ENCODE assay signal across 8 cellular contexts in genomic region chr19:13764101-13764807, GRCh38. TPM values are rescaled to one million over a fixed set of nuclear protein-coding genes. Genes with fewer than 3 reads are reported as not detected.
A peak's percentile ranks its signal among the peaks of the same experiment; 100 is the strongest.
DNase-seq lines count a peak whose midpoint lies in the region; ATAC-seq, FAIRE-seq and TF ChIP-seq lines count a peak whose summit lies in the region.

Gene MRI1, plus strand, starts transcription at chr19:13764522. Its CDS starts 67 bp downstream, at chr19:13764589.

- FAIRE-seq in kidney (lab: Jason Lieb, UNC), result no peak

- H3K36me3 Mint-ChIP-seq in CD4-positive, alpha-beta T cell (ENCODE audit: low read depth), result peaks cover 45% of the 10 kb centered on the region
- H3K36me3 Mint-ChIP-seq in chondrocyte (ENCODE audit: low read depth), result peaks cover 10% of the 10 kb centered on the region

- H3K4me3 ChIP-seq in H7 (ENCODE audit: insufficient read depth, low read depth, low read length), result peak within 1 kb of the TSS; percentile 73
- peak within 1 kb of the TSS; percentile 73 to 79 for H3K4me3 ChIP-seq in kidney (ENCODE audit: low read length in 2 of 2)

- no peaks in the 10 kb centered on the region for H3K9me3 Mint-ChIP-seq in CD4-positive, alpha-beta T cell
- no peaks in the 10 kb centered on the region for H3K9me3 Mint-ChIP-seq in chondrocyte (ENCODE audit: low read depth)

- POLR2A ChIA-PET in CD4-positive, alpha-beta T cell (lab: Charles Lee), result interaction anchor here (0.5 to 3.6 kb wide), 9 partner anchors 10 to 97 kb away, joined by 3 to 22 read pairs (median 5); partner anchors contain the start of genes C19orf53 and ZSWIM4

- no peak for TF ChIP-seq CTCF in CD4-positive, alpha-beta T cell (IDR thresholded peaks at IDR 0.05)
- TF ChIP-seq CTCF in chondrocyte (IDR thresholded peaks at IDR 0.05) (no peak), kidney (IDR thresholded peaks at IDR 0.05; ENCODE audit: borderline replicate concordance, extremely low read depth, insufficient read depth) (no peak)

- H3K27ac Mint-ChIP-seq in CD4-positive, alpha-beta T cell, result peak within 1 kb of the TSS; percentile 80
- H3K27ac Mint-ChIP-seq in chondrocyte (ENCODE audit: unreplicated experiment), result peak within 1 kb of the TSS; percentile 63

- peak; percentile 26 to 72 (median 44) for DNase-seq in CD4-positive, alpha-beta T cell
- DNase-seq in H7 (peak; percentile 93), NCI-H2196 (lab: John Stamatoyannopoulos, UW; ENCODE audit: unreplicated experiment) (peak; percentile 26), chondrocyte (ENCODE audit: low spot score) (no peak), kidney (peak; percentile 93)
- DNase-seq in activated CD4-positive, CD25-positive, alpha-beta regulatory T cell treated with anti-CD3 and anti-CD28 coated beads, Interleukin-2, amount 50 U/mL, for 72 hours, result peak; percentile 72
- peak in 2 of 3 donors; percentile 58 for DNase-seq in stimulated activated CD4-positive, alpha-beta T cell treated with anti-CD3 and anti-CD28 coated beads, Interleukin-12 subunit alpha, Interleukin-12 subunit beta, amount 100 ng/mL, for 48 hours (ENCODE audit: low read depth in 2 of 3, low spot score in 1 of 3)

- peaks cover 21% of the 10 kb centered on the region for H3K4me1 Mint-ChIP-seq in CD4-positive, alpha-beta T cell (ENCODE audit: low read depth)
- H3K4me1 Mint-ChIP-seq in chondrocyte (ENCODE audit: low read depth), result peaks cover 14% of the 10 kb centered on the region

- H3K36me3 ChIP-seq in H7 (replicated peaks; ENCODE audit: control insufficient read depth, insufficient read depth, low read length) (peaks cover 7% of the 10 kb centered on the region), kidney (ENCODE audit: control insufficient read depth in 1 of 2, insufficient read depth in 2 of 2, low read length in 2 of 2) (peaks cover 3 to 9% of the 10 kb centered on the region in 2 donors)

- H3K4me3 Mint-ChIP-seq in CD4-positive, alpha-beta T cell, result peak within 1 kb of the TSS; percentile 94
- peak within 1 kb of the TSS; percentile 82 for H3K4me3 Mint-ChIP-seq in chondrocyte (ENCODE audit: unreplicated experiment)

- H3K9ac ChIP-seq in kidney (ENCODE audit: low read length in 2 of 2), result peak within 1 kb of the TSS; percentile 49 to 80

- H3K27ac ChIP-seq in CD4-positive, alpha-beta T cell (ENCODE audit: low read depth, low read length), result peak within 1 kb of the TSS; percentile 22
- H3K27ac ChIP-seq in kidney (ENCODE audit: low read depth in 2 of 2, low read length in 2 of 2), result peak within 1 kb of the TSS; percentile 72 to 85

- CTCF ChIA-PET in CD4-positive, alpha-beta T cell (lab: Charles Lee), result no interaction called here

- H3K27me3 ChIP-seq in CD4-positive, alpha-beta T cell (ENCODE audit: control insufficient read depth, insufficient read depth, low read length), result no peaks in the 10 kb centered on the region
- H3K27me3 ChIP-seq in H7 (ENCODE audit: control insufficient read depth, insufficient read depth, low read length), result no peaks in the 10 kb centered on the region

- ATAC-seq in CD4-positive, alpha-beta T cell (ENCODE audit: poor library complexity), result peak; percentile 74
- ATAC-seq in GM21576 (IDR thresholded peaks at IDR 0.05; ENCODE audit: unreplicated experiment), result no peak

- intact Hi-C loops in CD4-positive, alpha-beta T cell (cut with DNase I, micrococcal nuclease), result loop anchor here in 1 of 2 experiments (1.0 kb wide), 1 partner anchor 17 kb away; a partner anchor contains a TSS
- intact Hi-C loops in kidney (cut with DNase I), result no loop called here

- no peaks in the 10 kb centered on the region for H3K27me3 Mint-ChIP-seq in CD4-positive, alpha-beta T cell
- H3K27me3 Mint-ChIP-seq in chondrocyte (ENCODE audit: low read depth), result no peaks in the 10 kb centered on the region

- H3K9me3 ChIP-seq in CD4-positive, alpha-beta T cell (ENCODE audit: control insufficient read depth, low read length), result no peaks in the 10 kb centered on the region
- H3K9me3 ChIP-seq in kidney (ENCODE audit: control insufficient read depth in 1 of 2, low read length in 2 of 2), result no peaks in the 10 kb centered on the region

- H3K4me1 ChIP-seq in kidney (ENCODE audit: control insufficient read depth in 1 of 2, insufficient read depth in 1 of 2, low read depth in 1 of 2, low read length in 2 of 2), result peaks cover 13% of the 10 kb centered on the region in 2 donors

RNA-seq across cellular contexts. Expression of gene MRI1, which starts in this region (rescaled TPM):
- total RNA-seq in CD4-positive, alpha-beta T cell, result 10 to 100 TPM; 20.4 to 21.1 TPM
- 51.3 and 54.9 TPM in 2 replicates for total RNA-seq in H7 (2014; rRNA removed; shearing (Covaris generic))
- total RNA-seq in chondrocyte (18.7 to 25.4 TPM (median 20.2 TPM) in 3 replicates), kidney (46.5 TPM)
- 18.8 TPM for polyA plus RNA-seq in kidney (ENCODE audit: insufficient read depth, low read depth, low replicate concordance)
